In genomic region chr1:66360285-66360724, GRCh38 we compare ENCODE assay signal across 9 cellular contexts.
DNase-seq lines count a peak whose midpoint lies in the region; ATAC-seq and TF ChIP-seq lines count a peak whose summit lies in the region.
"Had no signal": no experiment of that assay in that cellular context is flagged by ENCODE, and none has a peak within 500 bp of the region (broad histone marks: within the 10 kb centered on the region; RNA-seq: fewer than 3 reads in every experiment).

No MANE protein-coding gene starts in this region.

- H3K9me3 ChIP-seq in T-helper 17 cell (ENCODE audit: control insufficient read depth, low read length, poor library complexity, severe bottlenecking) (no peaks in the 10 kb centered on the region), smooth muscle cell (replicated peaks; ENCODE audit: low read depth) (no peaks in the 10 kb centered on the region)

- ATAC-seq in HG03378 (IDR thresholded peaks at IDR 0.05; ENCODE audit: unreplicated experiment) = peak; percentile 41
- no peak for ATAC-seq in T-helper 17 cell

- 48% methylated on average over 3 of the region's 3 CpGs for WGBS in smooth muscle cell (ENCODE audit: low lambda C conversion rate)

- peaks cover 7% of the 10 kb centered on the region for H4K20me1 ChIP-seq in smooth muscle cell (ENCODE audit: low read depth)

- H3K27ac ChIP-seq in smooth muscle cell (ENCODE audit: low read depth) = no peak overlapping the region

- DNase-seq in activated naive CD4-positive, alpha-beta T cell treated with Interleukin-2 at 50 U/mL for 16 hours = no peak
- DNase-seq in T-helper 17 cell (no peak), smooth muscle cell (lab: John Stamatoyannopoulos, UW; ENCODE audit: unreplicated experiment) (no peak), AG08396 (ENCODE audit: low spot score) (no peak), AML-193 (lab: John Stamatoyannopoulos, UW) (no peak)
- no peak for DNase-seq in activated effector memory CD4-positive, alpha-beta T cell treated with Interleukin-2 at 50 U/mL for 16 hours
- DNase-seq: activated gamma-delta T cell treated with Interleukin-2 at 50 U/mL for 16 hours had no signal

- no peak overlapping the region for H3K4me3 ChIP-seq in smooth muscle cell

- peaks cover 18% of the 10 kb centered on the region for H3K79me2 ChIP-seq in smooth muscle cell (ENCODE audit: low read depth)

- peak overlapping the region; percentile 32 for H3K4me2 ChIP-seq in smooth muscle cell

- H3K9ac ChIP-seq in smooth muscle cell (ENCODE audit: low read depth) = no peak overlapping the region

- no peaks in the 10 kb centered on the region for H3K27me3 Mint-ChIP-seq in activated naive CD4-positive, alpha-beta T cell treated with anti-CD3 and anti-CD28 coated beads, Interleukin-2, amount 50 U/mL, for 24 hours
- H3K27me3 Mint-ChIP-seq in T-helper 17 cell = no peaks in the 10 kb centered on the region

- H3F3A ChIP-seq in smooth muscle cell (ENCODE audit: low read depth) = peaks cover 6% of the 10 kb centered on the region

- peaks cover 25% of the 10 kb centered on the region for H3K36me3 ChIP-seq in smooth muscle cell (ENCODE audit: low read depth)

- H3K4me3 Mint-ChIP-seq in activated naive CD4-positive, alpha-beta T cell treated with anti-CD3 and anti-CD28 coated beads, Interleukin-2, amount 50 U/mL, for 24 hours = no peak overlapping the region
- no peak overlapping the region for H3K4me3 Mint-ChIP-seq in T-helper 17 cell

- peaks cover 50% of the 10 kb centered on the region for H3K36me3 Mint-ChIP-seq in activated naive CD4-positive, alpha-beta T cell treated with anti-CD3 and anti-CD28 coated beads, Interleukin-2, amount 50 U/mL, for 24 hours
- peaks cover 18% of the 10 kb centered on the region for H3K36me3 Mint-ChIP-seq in T-helper 17 cell (ENCODE audit: low read depth)

- no peaks in the 10 kb centered on the region for H3K9me3 Mint-ChIP-seq in activated naive CD4-positive, alpha-beta T cell treated with anti-CD3 and anti-CD28 coated beads, Interleukin-2, amount 50 U/mL, for 24 hours

- peaks cover 26% of the 10 kb centered on the region for H3K4me1 ChIP-seq in smooth muscle cell (ENCODE audit: low read depth)

- no peak overlapping the region for H2AFZ ChIP-seq in smooth muscle cell (ENCODE audit: low read depth)

- peak overlapping the region; percentile 9 for H3K27ac Mint-ChIP-seq in activated naive CD4-positive, alpha-beta T cell treated with anti-CD3 and anti-CD28 coated beads, Interleukin-2, amount 50 U/mL, for 24 hours
- H3K27ac Mint-ChIP-seq in T-helper 17 cell = peak overlapping the region; percentile 81

- no peaks in the 10 kb centered on the region for H3K27me3 ChIP-seq in smooth muscle cell (ENCODE audit: low read depth)

- H3K4me1 Mint-ChIP-seq in activated naive CD4-positive, alpha-beta T cell treated with anti-CD3 and anti-CD28 coated beads, Interleukin-2, amount 50 U/mL, for 24 hours = peaks cover 82% of the 10 kb centered on the region
- H3K4me1 Mint-ChIP-seq in T-helper 17 cell = peaks cover 52% of the 10 kb centered on the region

- no peak for TF ChIP-seq CTCF in smooth muscle cell (IDR thresholded peaks at IDR 0.05; ENCODE audit: borderline replicate concordance, insufficient read depth, poor library complexity, severe bottlenecking)
